In the genomic region with DNA sequence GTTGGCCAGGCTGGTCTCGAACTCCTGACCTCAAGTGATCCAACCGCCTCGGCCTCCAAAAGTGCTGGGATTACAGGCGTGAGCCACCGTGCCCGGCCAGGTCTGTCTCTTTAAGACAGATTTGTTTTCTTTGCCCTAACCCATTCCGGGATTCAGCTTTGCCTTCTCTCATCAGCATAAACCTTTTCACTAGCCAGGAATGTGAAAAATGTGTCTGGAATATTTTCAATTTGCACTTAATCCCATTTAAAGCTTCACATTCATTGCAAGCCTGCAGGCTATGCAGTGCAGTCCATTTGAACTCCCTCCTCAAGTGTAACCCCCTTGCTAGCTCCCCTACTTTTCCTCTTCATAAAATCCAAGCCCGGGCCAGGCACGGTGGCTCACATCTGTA, we compare ENCODE assay signal across 8 cellular contexts. TPM values are rescaled to one million over a fixed set of nuclear protein-coding genes. Genes with fewer than 3 reads are reported as not detected.
DNase-seq lines count a peak whose midpoint lies in the region; ATAC-seq, FAIRE-seq and TF ChIP-seq lines count a peak whose summit lies in the region.

No MANE protein-coding gene starts in this region.

- peak overlapping the region; percentile 35; the same call in 1 of the 2 replicates for H2AFZ ChIP-seq in MM.1S (ENCODE audit: low read length)

- H3F3A ChIP-seq in MM.1S (ENCODE audit: insufficient read depth, low read length): no peaks in the 10 kb centered on the region

- no peaks in the 10 kb centered on the region for H3K9me2 ChIP-seq in MM.1S (replicated peaks; ENCODE audit: insufficient read depth, low read length)

- no peak for ATAC-seq in HG03521 (IDR thresholded peaks at IDR 0.05; ENCODE audit: unreplicated experiment)

- H3K27ac ChIP-seq in MM.1S (ENCODE audit: low read length): no peak overlapping the region

- no peak overlapping the region for H3K9ac ChIP-seq in MM.1S (ENCODE audit: low read length)

- H3K27me3 ChIP-seq in MM.1S (replicated peaks; ENCODE audit: insufficient read depth, low read length): no peaks in the 10 kb centered on the region

- H3K36me3 ChIP-seq in MM.1S (replicated peaks; ENCODE audit: insufficient read depth, low read length): no peaks in the 10 kb centered on the region

- TF ChIP-seq CTCF in MM.1S (IDR thresholded peaks at IDR 0.05; ENCODE audit: low read length) (no peak), D721Med (IDR thresholded peaks at IDR 0.05; ENCODE audit: insufficient read depth, missing control alignments) (no peak)

- peak; percentile 36 for DNase-seq in Daoy (ENCODE audit: low read depth)
- DNase-seq in MM.1S: no peak
- peak; percentile 75 for DNase-seq in dedifferentiated amniotic fluid mesenchymal stem cell (ENCODE audit: extremely low spot score)
- peak; percentile 59 for DNase-seq in non-pigmented ciliary epithelial cell (ENCODE audit: low read depth)
- DNase-seq in activated CD4-positive, CD25-positive, alpha-beta regulatory T cell treated with anti-CD3 and anti-CD28 coated beads, Interleukin-2, amount 50 U/mL, for 72 hours: no peak
- no peak for DNase-seq in D721Med (ENCODE audit: insufficient read length, low spot score)
- DNase-seq in hypothalamus (lab: John Stamatoyannopoulos, UW): no peak

- no peaks in the 10 kb centered on the region for H4K20me1 ChIP-seq in MM.1S (ENCODE audit: insufficient read depth, low read length)

- no peaks in the 10 kb centered on the region for H3K4me1 ChIP-seq in MM.1S (ENCODE audit: low read length)

- no peak for FAIRE-seq in D721Med (lab: Jason Lieb, UNC)

- peak overlapping the region; percentile 15 for H3K4me3 ChIP-seq in MM.1S (ENCODE audit: low read length)

- H3K4me2 ChIP-seq in MM.1S (ENCODE audit: low read depth, low read length): peak overlapping the region; percentile 40; the same call in 1 of the 2 replicates

- H3K79me2 ChIP-seq in MM.1S (ENCODE audit: low read length): 0 out of 2 replicates have a peak, but pooled peaks cover 6% of the 10 kb centered on the region

- no peaks in the 10 kb centered on the region for H3K9me3 ChIP-seq in MM.1S (replicated peaks; ENCODE audit: insufficient read depth, low read length)

RNA-seq across cellular contexts. Expression of a gene that starts 0.9 kb away (rescaled TPM):
- 46.5 and 55.0 TPM in 2 replicates for total RNA-seq in Daoy (2014; rRNA removed; shearing (Covaris generic))

RNA-seq across cellular contexts. Expression of a gene that starts 29.7 kb away (rescaled TPM):
- total RNA-seq in Daoy (2014; rRNA removed; shearing (Covaris generic)): 0.27 TPM in 1 of 2 replicates, not detected in the other

Comparison
In these comparisons a context has a peak if more than half of its experiments do, and no peak if none do; other contexts are left out.
1. DNase-seq: peak in Daoy (single experiment), dedifferentiated amniotic fluid mesenchymal stem cell (single experiment) and non-pigmented ciliary epithelial cell (single experiment); none in MM.1S (single experiment), activated CD4-positive, CD25-positive, alpha-beta regulatory T cell treated with anti-CD3 and anti-CD28 coated beads, Interleukin-2, amount 50 U/mL, for 72 hours (single experiment), D721Med (single experiment) and hypothalamus (0 of 51).